ENCODE assay signal across 21 cellular contexts in the genomic region with DNA sequence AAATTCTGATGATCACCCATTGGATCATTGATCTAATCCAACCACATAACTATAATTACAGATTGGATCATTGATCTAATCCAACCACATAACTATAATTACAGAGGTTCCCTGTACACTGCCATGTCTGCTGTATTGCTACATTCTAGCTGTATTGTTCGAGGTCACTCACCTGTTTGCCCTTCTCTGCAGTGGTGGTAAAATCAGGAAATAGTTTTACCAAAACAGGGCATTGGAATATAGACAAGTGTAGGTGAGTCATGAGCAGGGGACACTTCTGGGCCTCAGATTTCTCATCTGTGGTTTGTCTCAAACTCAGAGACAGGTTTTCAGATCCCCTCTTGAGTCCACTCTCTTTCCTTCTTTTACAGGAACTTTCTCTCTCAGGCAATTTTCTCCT. TPM values are rescaled to one million over a fixed set of nuclear protein-coding genes. Genes with fewer than 3 reads are reported as not detected.
DNase-seq lines count a peak whose midpoint lies in the region; ATAC-seq, FAIRE-seq and TF ChIP-seq lines count a peak whose summit lies in the region.
"Had no signal": no experiment of that assay in that cellular context is flagged by ENCODE, and none has a peak within 500 bp of the region (broad histone marks: within the 10 kb centered on the region; RNA-seq: fewer than 3 reads in every experiment).

No MANE protein-coding gene starts in this region.

- DNase-seq in HT1080 (ENCODE audit: low read depth) (peak; percentile 32), K562 (ENCODE audit: extremely low read depth in 1 of 4, low spot score in 3 of 4) (no peak), KG1 (lab: John Stamatoyannopoulos, UW) (no peak), Ammon's horn (ENCODE audit: low spot score) (no peak), DMS 273 treated with DMSO at 0.1 percent for 48 hours (lab: John Stamatoyannopoulos, UW) (no peak), smooth muscle cell (lab: John Stamatoyannopoulos, UW; ENCODE audit: unreplicated experiment) (no peak)
- DNase-seq: activated naive CD4-positive, alpha-beta T cell treated with anti-CD3 and anti-CD28 coated beads, Interleukin-2, amount 10 ng/mL, durations not matched to agents 7 days and 5 days; activated T-cell treated with anti-CD3 and anti-CD28 coated beads, Interleukin-2, amount 50 U/mL, for 24 hours; anterior cingulate cortex; CD8-positive, alpha-beta T cell; MG63; naive B cell; NCI-H146; NCI-H345 had no signal

- H3K27me3 ChIP-seq in BLaER1 treated with 17β-estradiol and CSF1 and Interleukin-3, amounts not matched to agents 10 nM and 100 nM: peaks cover 0 to 9% (median 0%) of the 10 kb centered on the region in 11 experiments; a peak in 2 of 22 replicates
- H3K27me3 ChIP-seq in K562 (ENCODE audit: control insufficient read depth in 2 of 2, insufficient read depth in 2 of 2, low read length in 2 of 2) (no peaks in the 10 kb centered on the region), liver (ENCODE audit: control insufficient read depth in 4 of 4, insufficient read depth in 4 of 4, low read length in 3 of 4) (no peaks in the 10 kb centered on the region), smooth muscle cell (ENCODE audit: low read depth) (no peaks in the 10 kb centered on the region)
- H3K27me3 ChIP-seq: MG63, right atrium auricular region, suprapubic skin had no signal

- H2AFZ ChIP-seq in K562 (ENCODE audit: low read depth, low read length) (no peak overlapping the region), smooth muscle cell (ENCODE audit: low read depth) (no peak overlapping the region)

- TF ChIP-seq RAD21 in K562 (CRISPR knock-in tag; conservative IDR thresholded peaks at IDR 0.05 in 1 of 2, IDR thresholded peaks at IDR 0.05 in 1 of 2) (no peak), liver (IDR thresholded peaks at IDR 0.05) (no peak)

- H3F3A ChIP-seq in smooth muscle cell (ENCODE audit: low read depth): no peaks in the 10 kb centered on the region

- H4K20me1 ChIP-seq in BLaER1 treated with 17β-estradiol and CSF1 and Interleukin-3, amounts not matched to agents 10 nM and 100 nM: no peaks in the 10 kb centered on the region
- H4K20me1 ChIP-seq in K562 (replicated peaks; ENCODE audit: control insufficient read depth, insufficient read depth, low read length) (no peaks in the 10 kb centered on the region), smooth muscle cell (ENCODE audit: low read depth) (no peaks in the 10 kb centered on the region)

- no peaks in the 10 kb centered on the region for H3K36me3 ChIP-seq in BLaER1 treated with 17β-estradiol and CSF1 and Interleukin-3, amounts not matched to agents 10 nM and 100 nM
- no peaks in the 10 kb centered on the region for H3K36me3 ChIP-seq in K562 (ENCODE audit: control insufficient read depth, insufficient read depth, low read length)
- H3K36me3 ChIP-seq in liver (ENCODE audit: control insufficient read depth in 4 of 4, insufficient read depth in 3 of 4, low read depth in 1 of 4, low read length in 3 of 4): no peaks in the 10 kb centered on the region
- no peaks in the 10 kb centered on the region for H3K36me3 ChIP-seq in smooth muscle cell (ENCODE audit: low read depth)
- H3K36me3 ChIP-seq: MG63, right atrium auricular region, suprapubic skin had no signal

- no peak for TF ChIP-seq CTCF in K562 (IDR thresholded peaks at IDR 0.05 in 2 of 3, conservative IDR thresholded peaks at IDR 0.05 in 1 of 3; ENCODE audit: insufficient read depth in 2 of 3, low read depth in 1 of 3, low read length in 3 of 3)
- TF ChIP-seq CTCF in liver (IDR thresholded peaks at IDR 0.05; ENCODE audit: low read depth, low read length, missing input control): no peak
- TF ChIP-seq CTCF in smooth muscle cell (IDR thresholded peaks at IDR 0.05; ENCODE audit: borderline replicate concordance, insufficient read depth, poor library complexity, severe bottlenecking): no peak

- in situ Hi-C loops in K562 (cut with MboI): no loop called here

- no peak for TF ChIP-seq POLR2A in K562 (conservative IDR thresholded peaks at IDR 0.05)

- no peak overlapping the region for H3K9ac ChIP-seq in BLaER1 treated with 17β-estradiol and CSF1 and Interleukin-3, amounts not matched to agents 10 nM and 100 nM
- H3K9ac ChIP-seq in K562 (ENCODE audit: insufficient read depth in 1 of 2, low read depth in 2 of 2, low read length in 2 of 2): no peak overlapping the region
- H3K9ac ChIP-seq in liver (ENCODE audit: low read depth in 1 of 2, low read length in 2 of 2): no peak overlapping the region
- H3K9ac ChIP-seq in smooth muscle cell (ENCODE audit: low read depth): no peak overlapping the region

- POLR2A ChIA-PET in K562 (lab: Yijun Ruan, JAX): interaction anchor here (0.7 to 1.6 kb wide), 3 partner anchors 13 to 1292 kb away, joined by 3 to 5 read pairs (median 3); no protein-coding TSS in a partner anchor

- no peak; the same call in 2 of the 3 replicates for ATAC-seq in K562
- ATAC-seq: activated CD4-positive, CD25-positive, alpha-beta regulatory T cell treated with anti-CD3 and anti-CD28 coated beads, Interleukin-2, amount 50 U/mL, for 24 hours; CD8-positive, alpha-beta T cell had no signal

- peak overlapping the region in 8 of 11 experiments; percentile 4 to 36 (median 12); a peak in 7 of 22 replicates for H3K4me2 ChIP-seq in BLaER1 treated with 17β-estradiol and CSF1 and Interleukin-3, amounts not matched to agents 10 nM and 100 nM
- H3K4me2 ChIP-seq in K562 (ENCODE audit: insufficient read depth, low read length): no peak overlapping the region
- no peak overlapping the region for H3K4me2 ChIP-seq in smooth muscle cell

- no peak overlapping the region for H3K27ac ChIP-seq in BLaER1 treated with 17β-estradiol and CSF1 and Interleukin-3, amounts not matched to agents 10 nM and 100 nM
- no peak overlapping the region for H3K27ac ChIP-seq in K562 (ENCODE audit: extremely low read depth, low read depth, low read length)
- H3K27ac ChIP-seq in liver (ENCODE audit: low read depth in 1 of 2, low read length in 2 of 2): no peak overlapping the region
- no peak overlapping the region for H3K27ac ChIP-seq in smooth muscle cell (ENCODE audit: low read depth)
- H3K27ac ChIP-seq: right atrium auricular region, suprapubic skin had no signal

- H3K79me2 ChIP-seq in K562 (ENCODE audit: control insufficient read depth, insufficient read depth, low read length) (no peaks in the 10 kb centered on the region), smooth muscle cell (ENCODE audit: low read depth) (no peaks in the 10 kb centered on the region)

- H3K4me3 ChIP-seq in BLaER1 treated with 17β-estradiol and CSF1 and Interleukin-3, amounts not matched to agents 10 nM and 100 nM: no peak overlapping the region
- H3K4me3 ChIP-seq in K562 (no peak overlapping the region), liver (ENCODE audit: low read depth in 1 of 3, low read length in 3 of 3) (no peak overlapping the region), smooth muscle cell (no peak overlapping the region)
- H3K4me3 ChIP-seq: MG63, right atrium auricular region, suprapubic skin had no signal

- peaks cover 15 to 34% (median 26%) of the 10 kb centered on the region in 10 experiments for H3K4me1 ChIP-seq in BLaER1 treated with 17β-estradiol and CSF1 and Interleukin-3, amounts not matched to agents 10 nM and 100 nM
- H3K4me1 ChIP-seq in K562 (replicated peaks in 1 of 2; ENCODE audit: control insufficient read depth in 2 of 2, insufficient read depth in 2 of 2, low read length in 2 of 2): peaks cover 0 to 7% of the 10 kb centered on the region in 2 experiments; a peak in 3 of 5 replicates
- H3K4me1 ChIP-seq in liver (ENCODE audit: control insufficient read depth in 4 of 4, insufficient read depth in 4 of 4, low read length in 3 of 4): no peaks in the 10 kb centered on the region
- H3K4me1 ChIP-seq in smooth muscle cell (ENCODE audit: low read depth): peaks cover 5% of the 10 kb centered on the region
- H3K4me1 ChIP-seq: right atrium auricular region, suprapubic skin had no signal

- BruUV-seq in K562 (replicated peaks; lab: Mats Ljungman, UMichigan): no TSS peak

- 13% methylated on average over 1 of the region's 1 CpG for WGBS in K562 (ENCODE audit: insufficient coverage, low coverage, missing lambda C conversion rate)
- 66% methylated on average over 1 of the region's 1 CpG for WGBS in liver
- WGBS in smooth muscle cell (ENCODE audit: low lambda C conversion rate): 54% methylated on average over 1 of the region's 1 CpG

- H3K9me1 ChIP-seq in K562 (ENCODE audit: control insufficient read depth, insufficient read depth, low read length): no peaks in the 10 kb centered on the region

- CTCF ChIA-PET in K562 (lab: Yijun Ruan, JAX; ENCODE audit: low intra/inter-chr PET ratio): no interaction called here

- intact Hi-C loops in K562 (cut with micrococcal nuclease): no loop called here

- no peak for TF ChIP-seq EP300 in K562 (IDR thresholded peaks at IDR 0.05; ENCODE audit: low read length)

- no peaks in the 10 kb centered on the region for H3K9me3 ChIP-seq in BLaER1 treated with 17β-estradiol and CSF1 and Interleukin-3, amounts not matched to agents 10 nM and 100 nM (replicated peaks in 1 of 11)
- no peaks in the 10 kb centered on the region for H3K9me3 ChIP-seq in K562 (replicated peaks; ENCODE audit: control insufficient read depth, insufficient read depth, low read depth, low read length)
- no peaks in the 10 kb centered on the region for H3K9me3 ChIP-seq in liver (ENCODE audit: control insufficient read depth in 4 of 4, low read length in 3 of 4)
- H3K9me3 ChIP-seq in smooth muscle cell (replicated peaks; ENCODE audit: low read depth): no peaks in the 10 kb centered on the region
- H3K9me3 ChIP-seq: MG63, right atrium auricular region, suprapubic skin had no signal

- FAIRE-seq in K562 (lab: Jason Lieb, UNC): no peak
- FAIRE-seq: islet of Langerhans, RCC 7860 had no signal

RNA-seq across cellular contexts. Expression of a gene that starts 9.0 kb away (rescaled TPM):
- total RNA-seq in HT1080 (2014; rRNA removed; shearing (Covaris generic)): 47.6 and 59.9 TPM in 2 replicates
- polyA plus RNA-seq in HT1080 (2015; cell fraction: cytosol; rRNA removed): 25.9 and 27.3 TPM in 2 replicates
- 112 and 120 TPM in 2 replicates for polyA plus RNA-seq in HT1080 (2015; cell fraction: nucleus; rRNA removed)
- total RNA-seq in K562 (2011; cell fraction: chromatin; rRNA removed; ENCODE audit: low replicate concordance): 294 and 779 TPM in 2 replicates
- 128 and 193 TPM in 2 replicates for total RNA-seq in K562 (2011; cell fraction: nucleolus; rRNA removed)
- 330 and 387 TPM in 2 replicates for total RNA-seq in K562 (2011; cell fraction: nucleoplasm; rRNA removed)
- total RNA-seq in K562 (2014; rRNA removed) (91.9 and 117 TPM in 2 replicates), K562 (2014; rRNA removed; fragmentation: Illumina TruSeq; extraction: Trizol) (114 and 135 TPM in 2 replicates), K562 (2015; rRNA removed; fragmentation: Illumina TruSeq; extraction: Trizol) (111 and 112 TPM in 2 replicates), K562 (2021) (106 and 129 TPM in 2 replicates), liver (100 to 1,000 TPM in 1 of 2 donors, 10 to 100 TPM in 1; 33.3 to 145 TPM), smooth muscle cell (98.8 and 125 TPM in 2 replicates)
- polyA plus RNA-seq in K562 (2011; rRNA removed) (95.7 and 96.7 TPM in 2 replicates), K562 (2014; fragmentation: Illumina TruSeq; extraction: Trizol) (95.0 and 105 TPM in 2 replicates), K562 (2014; fragmentation: Nextera tagmentation; extraction: Ambion mirVana) (1 to 10 TPM; 7.2 to 9.7 TPM), K562 (2014; rRNA removed) (78.9 and 96.4 TPM in 2 replicates), liver (10 to 100 TPM; 21.3 to 25.4 TPM), smooth muscle cell (52.3 and 83.7 TPM in 2 replicates)
- 29.3 and 38.3 TPM in 2 replicates for polyA plus RNA-seq in K562 (2011; cell fraction: cytosol; rRNA removed)
- polyA plus RNA-seq in K562 (2011; cell fraction: nucleus; rRNA removed): 374 and 388 TPM in 2 replicates
- polyA plus RNA-seq in K562 (2012): 62.0 and 64.2 TPM in 2 replicates
- 183 and 194 TPM in 2 replicates for polyA minus RNA-seq in K562 (2011; rRNA and poly(A)+ RNA removed)
- polyA minus RNA-seq in K562 (2011; cell fraction: cytosol; rRNA and poly(A)+ RNA removed): 78.4 and 100 TPM in 2 replicates
- polyA minus RNA-seq in K562 (2011; cell fraction: nucleus; rRNA and poly(A)+ RNA removed): 234 and 345 TPM in 2 replicates

Comparison
In these comparisons a context has a peak if more than half of its experiments do, and no peak if none do; other contexts are left out.
1. H3K4me2 ChIP-seq: peak in BLaER1 treated with 17β-estradiol and CSF1 and Interleukin-3, amounts not matched to agents 10 nM and 100 nM (8 of 11); none in K562 (single experiment) and smooth muscle cell (single experiment).